ENCODE assay signal across 12 cellular contexts in the genomic region with DNA sequence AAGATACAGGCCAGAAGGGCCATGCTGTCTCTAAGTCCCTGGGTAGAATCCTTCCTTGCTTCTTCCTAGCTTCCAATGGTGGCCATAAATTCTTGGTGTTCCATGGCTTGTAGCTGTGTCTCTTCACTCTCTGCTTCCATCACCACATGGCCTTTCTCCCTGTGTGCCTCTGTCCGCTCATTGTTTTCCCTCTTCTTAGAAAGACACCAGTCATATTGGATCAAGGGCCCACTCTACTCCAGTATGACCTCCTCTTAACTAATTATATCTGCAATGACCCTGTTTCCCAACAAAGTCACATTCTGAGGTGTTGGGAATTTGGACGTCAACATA. TPM values are rescaled to one million over a fixed set of nuclear protein-coding genes. Genes with fewer than 3 reads are reported as not detected.
DNase-seq lines count a peak whose midpoint lies in the region; ATAC-seq and TF ChIP-seq lines count a peak whose summit lies in the region.
"Had no signal": no experiment of that assay in that cellular context is flagged by ENCODE, and none has a peak within 500 bp of the region (broad histone marks: within the 10 kb centered on the region; RNA-seq: fewer than 3 reads in every experiment).

No MANE protein-coding gene starts in this region.

- ATAC-seq in Panc1 (no peak), HG03469 (IDR thresholded peaks at IDR 0.05; ENCODE audit: unreplicated experiment) (no peak)
- ATAC-seq: A549 had no signal

- H3K9me3 ChIP-seq in BLaER1 treated with 17β-estradiol and CSF1 and Interleukin-3, amounts not matched to agents 10 nM and 100 nM (replicated peaks in 1 of 11) = peaks cover 0 to 5% (median 0%) of the 10 kb centered on the region in 11 experiments; a peak in 1 of 22 replicates
- H3K9me3 ChIP-seq in Panc1 (ENCODE audit: control insufficient read depth, insufficient read depth, low read depth, low read length) = no peaks in the 10 kb centered on the region
- H3K9me3 ChIP-seq: A549 had no signal

- peaks cover 75 to 98% (median 96%) of the 10 kb centered on the region in 10 experiments for H3K4me1 ChIP-seq in BLaER1 treated with 17β-estradiol and CSF1 and Interleukin-3, amounts not matched to agents 10 nM and 100 nM
- H3K4me1 ChIP-seq in Panc1 (ENCODE audit: control insufficient read depth, insufficient read depth, low read length) = no peaks in the 10 kb centered on the region
- H3K4me1 ChIP-seq: A549 had no signal

- no peak for TF ChIP-seq CTCF in Panc1 (IDR thresholded peaks at IDR 0.05)

- in situ Hi-C loops in Panc1 (cut with HindIII; ENCODE audit: low pct_unique_long_range_greater_than_20kb, low sequenced_read_pairs) = no loop called here

- H3K4me2 ChIP-seq in BLaER1 treated with 17β-estradiol and CSF1 and Interleukin-3, amounts not matched to agents 10 nM and 100 nM = peak overlapping the region; percentile 53 to 93 (median 81)
- H3K4me2 ChIP-seq: A549 had no signal

- POLR2A ChIA-PET in Panc1 (lab: Charles Lee) = no interaction called here

- intact Hi-C loops in Panc1 (cut with micrococcal nuclease; ENCODE audit: unreplicated experiment) = no loop called here

- peak overlapping the region; percentile 63 to 96 (median 92) for H3K27ac ChIP-seq in BLaER1 treated with 17β-estradiol and CSF1 and Interleukin-3, amounts not matched to agents 10 nM and 100 nM
- H3K27ac ChIP-seq in Panc1 (ENCODE audit: low read length) (peak overlapping the region; percentile 15; the same call in 1 of the 2 replicates), epithelial cell of prostate (peak overlapping the region; percentile 32)
- H3K27ac ChIP-seq: GM23248 had no signal

- peak overlapping the region in 9 of 11 experiments; percentile 27 to 82 (median 76); a peak in 14 of 22 replicates for H3K9ac ChIP-seq in BLaER1 treated with 17β-estradiol and CSF1 and Interleukin-3, amounts not matched to agents 10 nM and 100 nM
- H3K9ac ChIP-seq: GM23248 had no signal

- CTCF ChIA-PET in Panc1 (lab: Charles Lee) = no interaction called here

- no peaks in the 10 kb centered on the region for H4K20me1 ChIP-seq in BLaER1 treated with 17β-estradiol and CSF1 and Interleukin-3, amounts not matched to agents 10 nM and 100 nM

- H3K4me3 ChIP-seq in BLaER1 treated with 17β-estradiol and CSF1 and Interleukin-3, amounts not matched to agents 10 nM and 100 nM = no peak overlapping the region
- no peak overlapping the region for H3K4me3 ChIP-seq in Panc1 (ENCODE audit: low read depth in 2 of 2, low read length in 2 of 2)
- H3K4me3 ChIP-seq: A549, GM23248 had no signal

- no TSS peak for BruUV-seq in Panc1 (replicated peaks; lab: Mats Ljungman, UMichigan)

- H3K27me3 ChIP-seq in BLaER1 treated with 17β-estradiol and CSF1 and Interleukin-3, amounts not matched to agents 10 nM and 100 nM = no peaks in the 10 kb centered on the region
- H3K27me3 ChIP-seq in Panc1 (ENCODE audit: control insufficient read depth, insufficient read depth, low read length) = no peaks in the 10 kb centered on the region

- H3K36me3 ChIP-seq in BLaER1 treated with 17β-estradiol and CSF1 and Interleukin-3, amounts not matched to agents 10 nM and 100 nM = no peaks in the 10 kb centered on the region
- H3K36me3 ChIP-seq in Panc1 (ENCODE audit: control insufficient read depth, insufficient read depth, low read length) = no peaks in the 10 kb centered on the region

- DNase-seq in Panc1 (ENCODE audit: low read depth, low spot score) (no peak), epithelial cell of prostate (ENCODE audit: low read depth, low spot score) (no peak), RKO (ENCODE audit: low spot score) (no peak), NCI-H2081 (lab: John Stamatoyannopoulos, UW) (no peak)
- DNase-seq: C1 segment of cervical spinal cord; Calu3; CD4-positive, alpha-beta T cell; DMS79 had no signal

RNA-seq across cellular contexts. Expression of a gene that starts 7.6 kb away (rescaled TPM):
- total RNA-seq in Panc1 (2021; ENCODE audit: unreplicated experiment) = 1.9 TPM
- 9.4 TPM for polyA plus RNA-seq in Panc1 (2012; ENCODE audit: insufficient read length)

Comparison
In these comparisons a context has a peak if more than half of its experiments do, and no peak if none do; other contexts are left out.
1. H3K27ac ChIP-seq: peak in every context shown above with its lines; median percentile 92 in BLaER1 treated with 17β-estradiol and CSF1 and Interleukin-3, amounts not matched to agents 10 nM and 100 nM; 32 in epithelial cell of prostate; 15 in Panc1.